ENCODE assay signal across 2 cellular contexts in the genomic region with DNA sequence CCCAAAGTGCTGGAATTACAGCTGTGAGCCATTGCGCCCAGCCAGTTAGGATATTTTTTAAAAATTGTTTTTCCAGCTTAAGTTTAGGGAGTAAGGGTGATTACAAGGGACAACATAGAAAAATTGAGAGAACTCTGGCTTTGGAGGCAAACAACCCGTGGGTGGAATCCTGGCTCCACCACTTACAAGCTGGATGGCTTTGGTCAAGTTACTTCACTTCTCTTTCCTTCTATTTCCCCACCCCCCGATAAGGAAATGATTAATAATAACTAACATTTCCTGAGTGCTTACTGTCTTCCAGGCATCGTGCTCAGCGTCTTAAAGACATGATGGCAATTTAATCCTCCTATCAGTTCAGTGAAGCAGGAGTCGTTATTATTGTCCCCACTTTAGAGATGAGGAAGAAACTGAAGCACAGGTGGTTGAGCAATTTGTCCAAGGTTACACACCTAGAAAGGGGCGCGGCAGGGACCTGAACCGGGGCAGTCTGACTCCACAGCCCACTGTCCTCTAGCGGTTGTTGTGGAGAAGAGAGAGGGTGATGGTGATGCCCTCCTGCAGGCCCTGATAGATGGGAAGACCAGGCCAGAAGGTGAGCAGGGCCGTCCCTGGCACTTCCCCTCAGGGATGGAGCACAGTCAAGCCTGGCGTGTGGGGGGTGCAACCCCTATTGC.
TF ChIP-seq lines count a peak whose summit lies in the region.

No MANE protein-coding gene starts in this region.

TF ChIP-seq in IMR-90, 13 proteins besides CTCF, POLR2A, EP300 and RAD21:
- TF ChIP-seq CEBPB (IDR thresholded peaks at IDR 0.05; ENCODE audit: low read depth, low read length) (no peak), MAFK (IDR thresholded peaks at IDR 0.05; ENCODE audit: low read depth, low read length) (no peak), CHD1 (IDR thresholded peaks at IDR 0.05; ENCODE audit: low read depth, low read length) (no peak), FOS (IDR thresholded peaks at IDR 0.05; ENCODE audit: low read depth, low read length) (no peak), RFX5 (IDR thresholded peaks at IDR 0.05; ENCODE audit: low read depth, low read length) (no peak), RCOR1 (IDR thresholded peaks at IDR 0.05; ENCODE audit: insufficient replicate concordance, low read length) (no peak), MXI1 (IDR thresholded peaks at IDR 0.05; ENCODE audit: borderline replicate concordance, low read depth, low read length) (no peak), MAZ (IDR thresholded peaks at IDR 0.05; ENCODE audit: borderline replicate concordance, low read depth, low read length) (no peak)
- TF ChIP-seq, protein P1, sequence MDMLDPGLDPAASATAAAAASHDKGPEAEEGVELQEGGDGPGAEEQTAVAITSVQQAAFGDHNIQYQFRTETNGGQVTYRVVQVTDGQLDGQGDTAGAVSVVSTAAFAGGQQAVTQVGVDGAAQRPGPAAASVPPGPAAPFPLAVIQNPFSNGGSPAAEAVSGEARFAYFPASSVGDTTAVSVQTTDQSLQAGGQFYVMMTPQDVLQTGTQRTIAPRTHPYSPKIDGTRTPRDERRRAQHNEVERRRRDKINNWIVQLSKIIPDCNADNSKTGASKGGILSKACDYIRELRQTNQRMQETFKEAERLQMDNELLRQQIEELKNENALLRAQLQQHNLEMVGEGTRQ (IDR thresholded peaks at IDR 0.05; ENCODE audit: low read depth, low read length), result no peak

TF ChIP-seq in endothelial cell of umbilical vein, 7 proteins besides CTCF, POLR2A, EP300 and RAD21:
- peak; percentile 68 for TF ChIP-seq POLR2AphosphoS5 (IDR thresholded peaks at IDR 0.05; ENCODE audit: insufficient read depth, low read depth, low read length)
- peak; percentile 62 for TF ChIP-seq JUN (IDR thresholded peaks at IDR 0.05; ENCODE audit: borderline replicate concordance, insufficient read depth, insufficient read length, low read depth)
- no peak for TF ChIP-seq GATA2 (IDR thresholded peaks at IDR 0.05; ENCODE audit: insufficient read depth, insufficient read length, low read depth, low read length)
- peak; percentile 89 for TF ChIP-seq FOS (IDR thresholded peaks at IDR 0.05; ENCODE audit: borderline replicate concordance, insufficient read depth, low read length)
- TF ChIP-seq MYC (IDR thresholded peaks at IDR 0.05; ENCODE audit: low read depth, low read length), result no peak
